In the genomic region with DNA sequence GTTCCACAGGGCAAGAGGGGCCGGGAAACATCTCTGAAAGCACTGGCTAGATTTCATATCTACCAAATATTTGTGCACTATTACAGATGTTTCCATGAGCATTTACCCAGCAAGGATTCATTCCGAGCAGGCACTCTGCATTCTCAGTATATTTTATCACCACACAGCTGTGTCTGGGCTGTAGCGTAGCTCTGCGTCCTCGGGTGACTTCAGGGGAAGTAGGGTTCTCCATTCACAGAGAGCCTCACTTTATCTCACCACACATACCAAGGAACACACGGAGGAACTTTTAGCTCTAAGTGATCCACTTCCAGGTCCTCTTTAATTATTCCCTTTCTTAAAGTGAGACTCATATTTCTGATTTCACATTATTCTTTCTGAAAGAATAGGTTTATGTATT, we compare ENCODE assay signal across 23 cellular contexts. TPM values are rescaled to one million over a fixed set of nuclear protein-coding genes. Genes with fewer than 3 reads are reported as not detected.
DNase-seq lines count a peak whose midpoint lies in the region; ATAC-seq and TF ChIP-seq lines count a peak whose summit lies in the region.
"Had no signal": no experiment of that assay in that cellular context is flagged by ENCODE, and none has a peak within 500 bp of the region (broad histone marks: within the 10 kb centered on the region; RNA-seq: fewer than 3 reads in every experiment).

No MANE protein-coding gene starts in this region.

- no peaks in the 10 kb centered on the region for H3K9me3 ChIP-seq in smooth muscle cell (replicated peaks; ENCODE audit: low read depth)
- H3K9me3 ChIP-seq: gastrocnemius medialis had no signal

- 44% methylated on average over 6 of the region's 6 CpGs for WGBS in smooth muscle cell (ENCODE audit: low lambda C conversion rate)

- no peak overlapping the region for H3K4me3 ChIP-seq in fibroblast of villous mesenchyme (ENCODE audit: low read depth, low read length)
- no peak overlapping the region for H3K4me3 ChIP-seq in smooth muscle cell
- H3K4me3 ChIP-seq: BLaER1, gastrocnemius medialis, skin epidermis had no signal

- no peaks in the 10 kb centered on the region for H3F3A ChIP-seq in smooth muscle cell (ENCODE audit: low read depth)

- ATAC-seq in HG03354 (IDR thresholded peaks at IDR 0.05; ENCODE audit: poor library complexity, severe bottlenecking, unreplicated experiment) = no peak
- no peak for ATAC-seq in GM19467 (IDR thresholded peaks at IDR 0.05; ENCODE audit: unreplicated experiment)
- no peak for ATAC-seq in HG03039 (IDR thresholded peaks at IDR 0.05; ENCODE audit: unreplicated experiment)
- ATAC-seq: gastrocnemius medialis, left lobe of liver had no signal

- H3K27ac ChIP-seq in smooth muscle cell (ENCODE audit: low read depth) = no peak overlapping the region
- H3K27ac ChIP-seq: BLaER1, gastrocnemius medialis had no signal

- no peaks in the 10 kb centered on the region for H3K79me2 ChIP-seq in smooth muscle cell (ENCODE audit: low read depth)

- peak overlapping the region; percentile 56 for H3K4me2 ChIP-seq in smooth muscle cell
- H3K4me2 ChIP-seq: BLaER1 had no signal

- TF ChIP-seq CTCF in fibroblast of villous mesenchyme (IDR thresholded peaks at IDR 0.05; ENCODE audit: insufficient read depth, low read depth, low read length) (no peak), smooth muscle cell (IDR thresholded peaks at IDR 0.05; ENCODE audit: borderline replicate concordance, insufficient read depth, poor library complexity, severe bottlenecking) (no peak)

- H3K27me3 ChIP-seq in smooth muscle cell (ENCODE audit: low read depth) = no peaks in the 10 kb centered on the region
- H3K27me3 ChIP-seq: BLaER1, gastrocnemius medialis had no signal

- H3K4me1 ChIP-seq in smooth muscle cell (ENCODE audit: low read depth) = no peaks in the 10 kb centered on the region
- H3K4me1 ChIP-seq: BLaER1 had no signal

- H4K20me1 ChIP-seq in smooth muscle cell (ENCODE audit: low read depth) = no peaks in the 10 kb centered on the region
- H4K20me1 ChIP-seq: BLaER1 had no signal

- no peaks in the 10 kb centered on the region for H3K36me3 ChIP-seq in smooth muscle cell (ENCODE audit: low read depth)
- H3K36me3 ChIP-seq: BLaER1, gastrocnemius medialis had no signal

- DNase-seq in HCEC 1CT = peak; percentile 23
- peak; percentile 9 for DNase-seq in amniotic epithelial cell (ENCODE audit: low read depth)
- DNase-seq in fibroblast of villous mesenchyme (ENCODE audit: low read depth) = peak; percentile 49
- no peak for DNase-seq in smooth muscle cell (lab: John Stamatoyannopoulos, UW; ENCODE audit: unreplicated experiment)
- DNase-seq: activated CD4-positive, alpha-beta T cell treated with anti-CD3 and anti-CD28 coated beads for 4 hours; activated naive CD4-positive, alpha-beta T cell; aorta; gastrocnemius medialis; Kasumi-1; NCI-H1105 treated with DMSO at 0.1 percent for 48 hours; NCI-H526 treated with DMSO at 0.1 percent for 48 hours; stimulated activated CD4-positive, alpha-beta T cell treated with anti-CD3 and anti-CD28 coated beads, Interleukin-4, amount 100 ng/mL, for 1 hour; T1000 had no signal

- H2AFZ ChIP-seq in smooth muscle cell (ENCODE audit: low read depth) = peak overlapping the region; percentile 43

- H3K9ac ChIP-seq in smooth muscle cell (ENCODE audit: low read depth) = no peak overlapping the region
- H3K9ac ChIP-seq: BLaER1 had no signal

RNA-seq across cellular contexts. Expression of a gene that starts 3.8 kb away (rescaled TPM):
- not detected in 2 replicates for total RNA-seq in fibroblast of villous mesenchyme
- not detected in 2 replicates for total RNA-seq in smooth muscle cell
- not detected in 2 replicates for polyA plus RNA-seq in smooth muscle cell
- total RNA-seq: aorta, gastrocnemius medialis, HT1080, left lobe of liver, omental fat pad, SK-MEL-5, subcutaneous adipose tissue had no signal
- polyA plus RNA-seq: aorta had no signal
